ENCODE assay signal across 21 cellular contexts in the genomic region with DNA sequence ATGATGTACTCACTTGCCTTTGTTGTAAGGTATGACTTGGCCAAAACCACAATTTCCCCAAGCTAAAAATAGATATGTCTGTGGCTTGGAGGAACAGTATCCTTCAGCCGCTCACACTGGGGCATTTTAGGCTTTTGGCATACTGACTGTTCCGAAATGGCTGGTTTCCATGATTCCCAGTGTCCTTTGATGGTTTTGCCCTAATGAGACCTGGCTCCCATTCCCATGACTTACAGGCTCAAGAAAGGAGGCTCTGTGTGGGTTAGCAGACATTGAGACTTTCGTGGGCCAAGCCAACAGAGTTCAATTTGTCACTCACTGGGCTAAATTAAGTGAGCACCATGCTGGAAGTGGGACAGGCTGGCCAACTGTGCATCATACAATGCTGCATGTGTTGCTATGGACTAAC.
A peak's percentile ranks its signal among the peaks of the same experiment; 100 is the strongest.
DNase-seq lines count a peak whose midpoint lies in the region; ATAC-seq, FAIRE-seq and TF ChIP-seq lines count a peak whose summit lies in the region.
"Had no signal": no experiment of that assay in that cellular context is flagged by ENCODE, and none has a peak within 500 bp of the region (broad histone marks: within the 10 kb centered on the region; RNA-seq: fewer than 3 reads in every experiment).

No MANE protein-coding gene starts in this region.

- no peaks in the 10 kb centered on the region for H3K36me3 ChIP-seq in right atrium auricular region
- H3K36me3 ChIP-seq: vagina had no signal

- DNase-seq in H54 (ENCODE audit: insufficient read length, low spot score): peak; percentile 15
- peak; percentile 47 for DNase-seq in RPMI7951 (ENCODE audit: low read depth)
- DNase-seq in cerebellum (ENCODE audit: low spot score): peak; percentile 36
- peak; percentile 20 for DNase-seq in occipital lobe (lab: John Stamatoyannopoulos, UW)
- DNase-seq in right atrium auricular region (ENCODE audit: low spot score): no peak
- DNase-seq: activated CD4-positive, alpha-beta T cell treated with anti-CD3 and anti-CD28 coated beads, Interleukin-2, amount 50 U/mL, for 4 hours; activated naive CD4-positive, alpha-beta T cell treated with anti-CD3 and anti-CD28 coated beads, Interleukin-2, amount 50 U/mL, for 16 hours; activated T-cell treated with anti-CD3 and anti-CD28 coated beads for 4 hours; Calu3; naive thymus-derived CD4-positive, alpha-beta T cell; NCI-H1436 treated with DMSO at 0.1 percent for 48 hours; stimulated activated CD4-positive, alpha-beta T cell treated with anti-CD3 and anti-CD28 coated beads, Interleukin-4, amount 100 ng/mL, for 24 hours; T-cell had no signal

- peak; percentile 41 for FAIRE-seq in H54 (lab: Jason Lieb, UNC)

- TF ChIP-seq CTCF in right atrium auricular region (IDR thresholded peaks at IDR 0.05): no peak

- ATAC-seq in GM21717 (IDR thresholded peaks at IDR 0.05; ENCODE audit: unreplicated experiment) (no peak), GM21825 (IDR thresholded peaks at IDR 0.05; ENCODE audit: unreplicated experiment) (no peak), GM18505 (IDR thresholded peaks at IDR 0.05; ENCODE audit: unreplicated experiment) (no peak)
- ATAC-seq: naive thymus-derived CD4-positive, alpha-beta T cell; T-cell had no signal

- no peaks in the 10 kb centered on the region for H3K9me3 ChIP-seq in right atrium auricular region
- H3K9me3 ChIP-seq: vagina had no signal

- no peak for TF ChIP-seq POLR2A in H54 (IDR thresholded peaks at IDR 0.05; ENCODE audit: low read depth, low read length)
- no peak for TF ChIP-seq POLR2A in GM18505 (IDR thresholded peaks at IDR 0.05; ENCODE audit: borderline replicate concordance, extremely low read depth, insufficient read depth, insufficient read length)

- no peaks in the 10 kb centered on the region for H3K27me3 ChIP-seq in right atrium auricular region
- H3K27me3 ChIP-seq: vagina had no signal

- no peaks in the 10 kb centered on the region for H3K4me1 ChIP-seq in right atrium auricular region
- H3K4me1 ChIP-seq: parathyroid adenoma, vagina had no signal

- H3K27ac ChIP-seq in right atrium auricular region: no peak overlapping the region
- H3K27ac ChIP-seq: epithelial cell of prostate, parathyroid adenoma, vagina had no signal

- no peak overlapping the region for H3K4me3 ChIP-seq in right atrium auricular region
- H3K4me3 ChIP-seq: lung, smooth muscle cell, vagina had no signal
